In the genomic region with DNA sequence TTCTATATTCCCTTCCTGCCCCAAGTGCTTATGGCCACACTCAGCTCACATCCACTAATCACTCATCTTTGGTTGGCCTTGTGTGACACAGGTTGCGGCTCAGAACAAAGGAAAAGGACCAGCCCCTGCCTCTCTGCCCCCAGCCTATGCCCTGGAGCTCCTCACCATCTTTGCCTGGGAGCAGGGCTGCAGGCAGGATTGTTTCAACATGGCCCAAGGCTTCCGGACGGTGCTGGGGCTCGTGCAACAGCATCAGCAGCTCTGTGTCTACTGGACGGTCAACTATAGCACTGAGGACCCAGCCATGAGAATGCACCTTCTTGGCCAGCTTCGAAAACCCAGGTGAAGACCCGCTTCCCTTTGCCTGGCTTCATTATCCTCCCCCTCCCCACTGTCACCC, we compare ENCODE assay signal across 32 cellular contexts. TPM values are rescaled to one million over a fixed set of nuclear protein-coding genes. Genes with fewer than 3 reads are reported as not detected.
"Had no signal": no experiment of that assay in that cellular context is flagged by ENCODE, and none has a peak within 500 bp of the region (broad histone marks: within the 10 kb centered on the region; RNA-seq: fewer than 3 reads in every experiment).

No MANE protein-coding gene starts in this region.

- FAIRE-seq: bronchial epithelial cell, TTC549 had no signal

- ATAC-seq: body of pancreas, Panc1, Right ventricle myocardium inferior, T-cell had no signal

- H3K9me3 ChIP-seq: ascending aorta, body of pancreas had no signal

- H3K4me1 ChIP-seq: ascending aorta, body of pancreas had no signal

- H3K4me3 ChIP-seq: ascending aorta, body of pancreas, SK-N-MC had no signal

- H3K27ac ChIP-seq: ascending aorta, body of pancreas, SK-N-MC had no signal

- H3K27me3 ChIP-seq: ascending aorta, body of pancreas had no signal

- DNase-seq: activated B cell treated with CpG ODN at 0.5 μM for 24 hours; activated CD4-positive, alpha-beta T cell treated with anti-CD3 and anti-CD28 coated beads for 1 hour; activated CD4-positive, alpha-beta T cell treated with anti-CD3 and anti-CD28 coated beads, Interleukin-2, amount 10 ng/mL, durations not matched to agents 24 days and 14 days; activated CD4-positive, alpha-beta T cell treated with anti-CD3 and anti-CD28 coated beads, Interleukin-2, amount 50 U/mL, for 48 hours; activated gamma-delta T cell treated with Interleukin-2 at 50 U/mL for 16 hours; activated naive CD4-positive, alpha-beta T cell treated with anti-CD3 and anti-CD28 coated beads, Interleukin-2, amount 50 U/mL, for 16 hours; activated T-cell treated with anti-CD3 and anti-CD28 coated beads for 4 hours; activated T-cell treated with anti-CD3 and anti-CD28 coated beads, Interleukin-2, amount 50 U/mL, for 48 hours; amniotic stem cell; body of pancreas; IMR-90; Kasumi-1; KBM-7; NCI-H1048; NCI-H1417; NCI-H1694; NCI-H2029 treated with DMSO at 0.1 percent for 48 hours; NCI-H345; NCI-H510A; NCI-H526 treated with DMSO at 0.1 percent for 48 hours; NK-92 treated with Interleukin-12 subunit alpha and Interleukin-12 subunit beta, amount 100 ng/mL, for 24 hours; OCI-M1; RPMI8226; T-cell; T-helper 2 cell; T1000 had no signal

RNA-seq across cellular contexts. Expression of a gene that starts 15.8 kb away (rescaled TPM):
- polyA plus RNA-seq: IMR-90 had no signal

RNA-seq across cellular contexts. Expression of a gene that starts 55.8 kb away (rescaled TPM):
- total RNA-seq: IMR-90 had no signal
- polyA plus RNA-seq: IMR-90 had no signal
